Comparison of ENCODE assay signal across 18 cellular contexts in the genomic region with DNA sequence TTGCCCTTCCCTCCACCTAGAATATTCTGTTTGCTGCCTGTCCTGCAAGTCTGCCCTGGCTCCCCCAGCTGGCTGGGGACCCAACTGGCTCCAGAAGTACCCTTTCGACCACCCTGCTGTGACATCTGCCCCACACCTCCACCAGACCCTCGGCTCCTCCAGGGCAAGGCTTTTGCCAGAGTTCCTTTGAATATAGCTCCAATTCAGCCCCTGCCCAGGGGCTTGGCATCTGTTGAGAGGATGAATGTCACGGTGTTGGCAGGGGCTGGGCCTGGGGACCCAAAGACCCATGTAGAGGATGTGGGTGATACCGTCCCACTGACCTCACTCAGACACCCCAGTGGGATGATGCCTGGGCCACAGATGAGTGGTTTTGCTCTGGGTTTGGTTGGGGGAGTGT. TPM values are rescaled to one million over a fixed set of nuclear protein-coding genes. Genes with fewer than 3 reads are reported as not detected.
DNase-seq lines count a peak whose midpoint lies in the region; ATAC-seq and TF ChIP-seq lines count a peak whose summit lies in the region.
"Had no signal": no experiment of that assay in that cellular context is flagged by ENCODE, and none has a peak within 500 bp of the region (broad histone marks: within the 10 kb centered on the region; RNA-seq: fewer than 3 reads in every experiment).

No MANE protein-coding gene starts in this region.

- H4K20me1 ChIP-seq in SK-N-SH (ENCODE audit: insufficient read depth), result no peaks in the 10 kb centered on the region

- H3F3A ChIP-seq in SK-N-SH (replicated peaks; ENCODE audit: insufficient read depth), result no peaks in the 10 kb centered on the region

- TF ChIP-seq EP300 in SK-N-SH (IDR thresholded peaks at IDR 0.05; ENCODE audit: borderline replicate concordance in 1 of 2, low read depth in 1 of 2, low read length in 1 of 2), result no peak

- H3K4me1 ChIP-seq in SK-N-SH (ENCODE audit: control insufficient read depth in 1 of 2, insufficient read depth in 2 of 2, low read depth in 1 of 2, low read length in 1 of 2), result no peaks in the 10 kb centered on the region
- H3K4me1 ChIP-seq in CD4-positive, alpha-beta memory T cell (ENCODE audit: insufficient read depth, low read length), result peaks cover 78% of the 10 kb centered on the region
- no peaks in the 10 kb centered on the region for H3K4me1 ChIP-seq in A673 (ENCODE audit: insufficient read depth, low read length, poor library complexity, severe bottlenecking)

- TF ChIP-seq RAD21 in SK-N-SH (IDR thresholded peaks at IDR 0.05; ENCODE audit: low read length), result no peak

- WGBS in SK-N-SH (ENCODE audit: low lambda C conversion rate), result 5% methylated on average over 4 of the region's 4 CpGs

- H3K9ac ChIP-seq in SK-N-SH, result no peak overlapping the region

- CTCF ChIA-PET in SK-N-SH (lab: Yijun Ruan, JAX), result interaction anchor here (4.1 kb wide), 1 partner anchor 31 kb away, joined by 16 read pairs; no protein-coding TSS in a partner anchor
- CTCF ChIA-PET in CD4-positive, alpha-beta memory T cell (lab: Charles Lee; ENCODE audit: partially characterized antibody), result interaction anchor here (1.1 to 8.4 kb wide), 4 partner anchors 15 to 168 kb away, joined by 7 to 81 read pairs (median 24); partner anchors contain the start of gene PTDSS2
- CTCF ChIA-PET in A673 (lab: Charles Lee), result no interaction called here

- no peaks in the 10 kb centered on the region for H3K36me3 ChIP-seq in SK-N-SH (replicated peaks in 1 of 2; ENCODE audit: control insufficient read depth in 1 of 2, insufficient read depth in 2 of 2, low read length in 1 of 2)
- no peaks in the 10 kb centered on the region for H3K36me3 ChIP-seq in CD4-positive, alpha-beta memory T cell (ENCODE audit: insufficient read depth, low read length)
- H3K36me3 ChIP-seq in A673 (ENCODE audit: insufficient read depth, low read length, poor library complexity, severe bottlenecking), result no peaks in the 10 kb centered on the region
- H3K36me3 ChIP-seq: tibial artery had no signal

- no peaks in the 10 kb centered on the region for H3K79me2 ChIP-seq in SK-N-SH (ENCODE audit: insufficient read depth)

- H3K27me3 ChIP-seq in SK-N-SH (ENCODE audit: insufficient read depth) (peaks cover 56% of the 10 kb centered on the region), A673 (replicated peaks; ENCODE audit: insufficient read depth, low read depth, low read length, poor library complexity) (peaks cover 43% of the 10 kb centered on the region)
- H3K27me3 ChIP-seq in CD4-positive, alpha-beta memory T cell (ENCODE audit: insufficient read depth, low read length), result no peaks in the 10 kb centered on the region

- POLR2A ChIA-PET in SK-N-SH (lab: Yijun Ruan, JAX), result no interaction called here
- POLR2A ChIA-PET in CD4-positive, alpha-beta memory T cell (lab: Charles Lee; ENCODE audit: partially characterized antibody), result interaction anchor here (0.9 to 14.3 kb wide), 14 partner anchors 9 to 124 kb away, joined by 3 to 549 read pairs (median 22); partner anchors contain the start of genes IFITM1, IFITM5, PGGHG and PSMD13
- POLR2A ChIA-PET in activated naive CD8-positive, alpha-beta T cell treated with anti-CD3 and anti-CD28 coated beads, Interleukin-2, amount 10 ng/mL, durations not matched to agents 7 days and 5 days (lab: Charles Lee), result interaction anchor here (0.8 to 16.3 kb wide), 15 partner anchors 8 to 75 kb away, joined by 3 to 336 read pairs (median 16); partner anchors contain the start of genes BET1L, IFITM1, IFITM2 and IFITM5
- POLR2A ChIA-PET in A673 (lab: Charles Lee; ENCODE audit: low non-redundant PET), result no interaction called here

- BruUV-seq in A673 (replicated peaks; lab: Mats Ljungman, UMichigan), result no TSS peak

- H3K4me3 ChIP-seq in SK-N-SH (ENCODE audit: low read depth in 2 of 2, low read length in 1 of 2) (no peak overlapping the region), A673 (ENCODE audit: low read depth, low read length, poor library complexity, severe bottlenecking) (no peak overlapping the region)
- H3K4me3 ChIP-seq in CD4-positive, alpha-beta memory T cell (ENCODE audit: low read length in 2 of 2), result peak overlapping the region in 1 of 2 donors; percentile 59
- H3K4me3 ChIP-seq: tibial artery had no signal

- peak overlapping the region; percentile 88 to 93 (median 90) for H3K4me3 Mint-ChIP-seq in CD4-positive, alpha-beta memory T cell
- peak overlapping the region; percentile 89 for H3K4me3 Mint-ChIP-seq in activated naive CD8-positive, alpha-beta T cell treated with anti-CD3 and anti-CD28 coated beads, Interleukin-2, amount 10 ng/mL, durations not matched to agents 7 days and 5 days
- H3K4me3 Mint-ChIP-seq in nephron progenitor cell, result no peak overlapping the region

- peaks cover 33 to 72% (median 53%) of the 10 kb centered on the region in 4 donors for H3K4me1 Mint-ChIP-seq in CD4-positive, alpha-beta memory T cell
- H3K4me1 Mint-ChIP-seq in activated naive CD8-positive, alpha-beta T cell treated with anti-CD3 and anti-CD28 coated beads, Interleukin-2, amount 10 ng/mL, durations not matched to agents 7 days and 5 days, result peaks cover 41% of the 10 kb centered on the region
- H3K4me1 Mint-ChIP-seq in nephron progenitor cell, result peaks cover 61% of the 10 kb centered on the region

- DNase-seq in SK-N-SH (peak; percentile 25), nephron progenitor cell (no peak), SW480 (ENCODE audit: low spot score) (no peak), A673 (ENCODE audit: low spot score) (no peak)
- DNase-seq in CD4-positive, alpha-beta memory T cell, result no peak
- DNase-seq in activated naive CD8-positive, alpha-beta T cell treated with anti-CD3 and anti-CD28 coated beads, Interleukin-2, amount 10 ng/mL, durations not matched to agents 7 days and 5 days, result peak; percentile 47
- DNase-seq: amniotic stem cell, islet precursor cell, NCI-H526, PC-3, SW 1271 had no signal

- intact Hi-C loops in CD4-positive, alpha-beta memory T cell (cut with micrococcal nuclease), result no loop called here
- intact Hi-C loops in A673 (cut with micrococcal nuclease; ENCODE audit: unreplicated experiment), result no loop called here

- H3K27ac ChIP-seq in SK-N-SH (ENCODE audit: low read depth in 2 of 2, low read length in 1 of 2) (no peak overlapping the region), A673 (ENCODE audit: low read depth, low read length, poor library complexity, severe bottlenecking) (no peak overlapping the region)
- H3K27ac ChIP-seq in CD4-positive, alpha-beta memory T cell (ENCODE audit: low read depth, low read length), result peak overlapping the region; percentile 11
- H3K27ac ChIP-seq: 22Rv1, epithelial cell of prostate, tibial artery had no signal

- H3K27ac Mint-ChIP-seq in CD4-positive, alpha-beta memory T cell, result peak overlapping the region in 6 of 7 donors; percentile 62 to 87 (median 84)
- peak overlapping the region; percentile 95 for H3K27ac Mint-ChIP-seq in activated naive CD8-positive, alpha-beta T cell treated with anti-CD3 and anti-CD28 coated beads, Interleukin-2, amount 10 ng/mL, durations not matched to agents 7 days and 5 days
- H3K27ac Mint-ChIP-seq in nephron progenitor cell, result peak overlapping the region; percentile 21

- H3K27me3 Mint-ChIP-seq in CD4-positive, alpha-beta memory T cell, result no peaks in the 10 kb centered on the region
- H3K27me3 Mint-ChIP-seq in activated naive CD8-positive, alpha-beta T cell treated with anti-CD3 and anti-CD28 coated beads, Interleukin-2, amount 10 ng/mL, durations not matched to agents 7 days and 5 days, result no peaks in the 10 kb centered on the region
- H3K27me3 Mint-ChIP-seq in nephron progenitor cell (ENCODE audit: low read depth, poor library complexity), result peaks cover 7% of the 10 kb centered on the region

- H3K9me3 ChIP-seq in SK-N-SH (no peaks in the 10 kb centered on the region), A673 (ENCODE audit: low read depth, low read length, poor library complexity, severe bottlenecking) (no peaks in the 10 kb centered on the region)
- no peaks in the 10 kb centered on the region for H3K9me3 ChIP-seq in CD4-positive, alpha-beta memory T cell (ENCODE audit: control insufficient read depth in 1 of 2, low read length in 2 of 2)
- H3K9me3 ChIP-seq: tibial artery had no signal

- no peaks in the 10 kb centered on the region for H3K9me2 ChIP-seq in SK-N-SH

- peaks cover 0 to 4% (median 0%) of the 10 kb centered on the region in 8 donors for H3K9me3 Mint-ChIP-seq in CD4-positive, alpha-beta memory T cell
- peaks cover 1% of the 10 kb centered on the region for H3K9me3 Mint-ChIP-seq in activated naive CD8-positive, alpha-beta T cell treated with anti-CD3 and anti-CD28 coated beads, Interleukin-2, amount 10 ng/mL, durations not matched to agents 7 days and 5 days
- peaks cover 8% of the 10 kb centered on the region for H3K9me3 Mint-ChIP-seq in nephron progenitor cell

- no peak for TF ChIP-seq CTCF in SK-N-SH (IDR thresholded peaks at IDR 0.05)
- TF ChIP-seq CTCF in nephron progenitor cell (IDR thresholded peaks at IDR 0.05), result no peak
- TF ChIP-seq CTCF in A673 (conservative IDR thresholded peaks at IDR 0.05; ENCODE audit: low read depth, low read length), result no peak

- ATAC-seq in SK-N-SH treated with all-trans-retinoic acid at 6 μM for 48 hours (no peak), HG02588 (IDR thresholded peaks at IDR 0.05; ENCODE audit: unreplicated experiment) (no peak)
- no peak for ATAC-seq in activated naive CD8-positive, alpha-beta T cell treated with anti-CD3 and anti-CD28 coated beads, Interleukin-2, amount 10 ng/mL, durations not matched to agents 7 days and 5 days (ENCODE audit: low read depth)
- ATAC-seq: PC-3 had no signal

- H3K4me2 ChIP-seq in SK-N-SH, result no peak overlapping the region

- no peak overlapping the region for H2AFZ ChIP-seq in SK-N-SH (ENCODE audit: low read depth)

- peaks cover 19 to 30% of the 10 kb centered on the region in 2 donors for H3K36me3 Mint-ChIP-seq in CD4-positive, alpha-beta memory T cell
- peaks cover 55% of the 10 kb centered on the region for H3K36me3 Mint-ChIP-seq in activated naive CD8-positive, alpha-beta T cell treated with anti-CD3 and anti-CD28 coated beads, Interleukin-2, amount 10 ng/mL, durations not matched to agents 7 days and 5 days
- H3K36me3 Mint-ChIP-seq in nephron progenitor cell (ENCODE audit: low read depth), result peaks cover 3% of the 10 kb centered on the region

RNA-seq across cellular contexts. Expression of gene NLRP6, which starts 4.0 kb away (rescaled TPM):
- polyA plus RNA-seq in SK-N-SH (2012; rRNA removed), result not detected in 2 replicates
- not detected in 2 replicates for polyA plus RNA-seq in SK-N-SH (2012; cell fraction: cytosol; rRNA removed)
- 0.05 TPM in 1 of 2 replicates, not detected in the other for polyA plus RNA-seq in SK-N-SH (2012; cell fraction: nucleus; rRNA removed)
- total RNA-seq in CD4-positive, alpha-beta memory T cell, result 10 to 100 TPM; 25.9 to 26.3 TPM
- polyA plus RNA-seq in CD4-positive, alpha-beta memory T cell, result 10 to 100 TPM in 1 of 2 donors, 1 to 10 TPM in 1; 1.4 to 10.8 TPM
- 10 to 100 TPM; 32.1 to 34.0 TPM for total RNA-seq in activated naive CD8-positive, alpha-beta T cell treated with anti-CD3 and anti-CD28 coated beads, Interleukin-2, amount 10 ng/mL, durations not matched to agents 7 days and 5 days
- total RNA-seq in A673 (2021), result not detected in 2 replicates
- total RNA-seq: cerebellum, LHCN-M2, PC-3 had no signal

RNA-seq across cellular contexts. Expression of gene PGGHG, which starts 6.8 kb away (rescaled TPM):
- 19.9 and 26.5 TPM in 2 replicates for polyA plus RNA-seq in SK-N-SH (2012; rRNA removed)
- 1.5 and 2.6 TPM in 2 replicates for polyA plus RNA-seq in SK-N-SH (2012; cell fraction: cytosol; rRNA removed)
- 251 and 265 TPM in 2 replicates for polyA plus RNA-seq in SK-N-SH (2012; cell fraction: nucleus; rRNA removed)
- 100 to 1,000 TPM; 304 TPM for total RNA-seq in CD4-positive, alpha-beta memory T cell
- polyA plus RNA-seq in CD4-positive, alpha-beta memory T cell, result 1 to 10 TPM; 3.0 to 5.6 TPM
- 100 to 1,000 TPM; 641 to 664 TPM for total RNA-seq in activated naive CD8-positive, alpha-beta T cell treated with anti-CD3 and anti-CD28 coated beads, Interleukin-2, amount 10 ng/mL, durations not matched to agents 7 days and 5 days
- 5.4 and 8.6 TPM in 2 replicates for total RNA-seq in A673 (2021)

RNA-seq across cellular contexts. Expression of gene IFITM5, which starts 17.2 kb away (rescaled TPM):
- polyA plus RNA-seq in SK-N-SH (2012; rRNA removed), result not detected in 2 replicates
- polyA plus RNA-seq in SK-N-SH (2012; cell fraction: cytosol; rRNA removed), result not detected in 2 replicates
- polyA plus RNA-seq in SK-N-SH (2012; cell fraction: nucleus; rRNA removed), result not detected in 2 replicates
- not detected for total RNA-seq in CD4-positive, alpha-beta memory T cell
- polyA plus RNA-seq in CD4-positive, alpha-beta memory T cell, result not detected
- not detected for total RNA-seq in activated naive CD8-positive, alpha-beta T cell treated with anti-CD3 and anti-CD28 coated beads, Interleukin-2, amount 10 ng/mL, durations not matched to agents 7 days and 5 days
- total RNA-seq in A673 (2021), result not detected in 2 replicates
- total RNA-seq: cerebellum, LHCN-M2, PC-3 had no signal

RNA-seq across cellular contexts. Expression of gene IFITM2, which starts 25.4 kb away (rescaled TPM):
- polyA plus RNA-seq in SK-N-SH (2012; rRNA removed), result 398 and 518 TPM in 2 replicates
- 239 and 341 TPM in 2 replicates for polyA plus RNA-seq in SK-N-SH (2012; cell fraction: cytosol; rRNA removed)
- polyA plus RNA-seq in SK-N-SH (2012; cell fraction: nucleus; rRNA removed), result 92.5 and 106 TPM in 2 replicates
- 100 to 1,000 TPM; 202 to 203 TPM for total RNA-seq in CD4-positive, alpha-beta memory T cell
- 1,000 to 10,000 TPM; 2,491 to 3,716 TPM for polyA plus RNA-seq in CD4-positive, alpha-beta memory T cell
- total RNA-seq in activated naive CD8-positive, alpha-beta T cell treated with anti-CD3 and anti-CD28 coated beads, Interleukin-2, amount 10 ng/mL, durations not matched to agents 7 days and 5 days, result 1,000 to 10,000 TPM; 1,890 to 1,949 TPM
- 23.3 and 25.5 TPM in 2 replicates for total RNA-seq in A673 (2021)

RNA-seq across cellular contexts. Expression of gene IFITM1, which starts 31.7 kb away (rescaled TPM):
- polyA plus RNA-seq in SK-N-SH (2012; rRNA removed), result 15.3 and 19.4 TPM in 2 replicates
- polyA plus RNA-seq in SK-N-SH (2012; cell fraction: cytosol; rRNA removed), result 10.6 and 12.6 TPM in 2 replicates
- polyA plus RNA-seq in SK-N-SH (2012; cell fraction: nucleus; rRNA removed), result 4.7 and 8.8 TPM in 2 replicates
- total RNA-seq in CD4-positive, alpha-beta memory T cell, result 100 to 1,000 TPM; 119 to 121 TPM
- 1,000 to 10,000 TPM; 2,073 to 2,173 TPM for polyA plus RNA-seq in CD4-positive, alpha-beta memory T cell
- 1,000 to 10,000 TPM; 1,182 to 1,374 TPM for total RNA-seq in activated naive CD8-positive, alpha-beta T cell treated with anti-CD3 and anti-CD28 coated beads, Interleukin-2, amount 10 ng/mL, durations not matched to agents 7 days and 5 days
- total RNA-seq in A673 (2021), result 24.4 and 34.1 TPM in 2 replicates

Comparison
In these comparisons a context has a peak if more than half of its experiments do, and no peak if none do; other contexts are left out.
1. DNase-seq: peak in SK-N-SH (single experiment) and activated naive CD8-positive, alpha-beta T cell treated with anti-CD3 and anti-CD28 coated beads, Interleukin-2, amount 10 ng/mL, durations not matched to agents 7 days and 5 days (single experiment); none in CD4-positive, alpha-beta memory T cell (0 of 5), nephron progenitor cell (single experiment), SW480 (single experiment) and A673 (single experiment).
2. H3K27ac Mint-ChIP-seq: peak in every context shown above with its lines; median percentile 95 in activated naive CD8-positive, alpha-beta T cell treated with anti-CD3 and anti-CD28 coated beads, Interleukin-2, amount 10 ng/mL, durations not matched to agents 7 days and 5 days; 84 in CD4-positive, alpha-beta memory T cell; 21 in nephron progenitor cell.
3. RNA of gene NLRP6, which starts 4.0 kb away (total RNA-seq): 32.1 to 34.0 TPM in activated naive CD8-positive, alpha-beta T cell treated with anti-CD3 and anti-CD28 coated beads, Interleukin-2, amount 10 ng/mL, durations not matched to agents 7 days and 5 days and 25.9 to 26.3 TPM in CD4-positive, alpha-beta memory T cell; not detected in A673; every median in the first group is over 10 times any median in the second.
4. RNA of gene PGGHG, which starts 6.8 kb away (total RNA-seq): 641 to 664 TPM in activated naive CD8-positive, alpha-beta T cell treated with anti-CD3 and anti-CD28 coated beads, Interleukin-2, amount 10 ng/mL, durations not matched to agents 7 days and 5 days and 304 TPM in CD4-positive, alpha-beta memory T cell; 5.4 to 8.6 TPM in A673; every median in the first group is over 10 times any median in the second.
5. POLR2A ChIA-PET loops: an anchor here in CD4-positive, alpha-beta memory T cell (0.9 to 14.3 kb wide) and activated naive CD8-positive, alpha-beta T cell treated with anti-CD3 and anti-CD28 coated beads, Interleukin-2, amount 10 ng/mL, durations not matched to agents 7 days and 5 days (0.8 to 16.3 kb wide); none called in SK-N-SH and A673.